8 cellular contexts compared by ENCODE assay signal in genomic region chr3:161560006-161560637, GRCh38.
DNase-seq lines count a peak whose midpoint lies in the region; ATAC-seq and TF ChIP-seq lines count a peak whose summit lies in the region.

No MANE protein-coding gene starts in this region.

- H3K4me1 ChIP-seq in DND-41 (ENCODE audit: insufficient read depth, low read length), result peaks cover 34% of the 10 kb centered on the region
- H3K4me1 ChIP-seq in HAP-1, result peaks cover 3% of the 10 kb centered on the region
- peaks cover 0 to 4% (median 0%) of the 10 kb centered on the region in 4 donors for H3K4me1 ChIP-seq in liver (ENCODE audit: control insufficient read depth in 4 of 4, insufficient read depth in 4 of 4, low read length in 3 of 4)

- 26% methylated on average over 14 of the region's 14 CpGs for WGBS in liver

- TF ChIP-seq RAD21 in liver (IDR thresholded peaks at IDR 0.05), result peak; percentile 85 to 86

- DNase-seq in DND-41, result peak; percentile 53
- peak; percentile 60 to 74 for DNase-seq in HAP-1 (ENCODE audit: low spot score in 2 of 2)
- peak; percentile 63 for DNase-seq in NCI-H69 (lab: John Stamatoyannopoulos, UW)
- peak in 48 of 61 donors; percentile 3 to 76 (median 24) for DNase-seq in caudate nucleus (lab: John Stamatoyannopoulos, UW)
- DNase-seq in stimulated activated CD4-positive, alpha-beta T cell treated with anti-CD3 and anti-CD28 coated beads, Interleukin-1b, Interleukin-23, amount 100 ng/mL, for 48 hours, result no peak

- no peak overlapping the region for H2AFZ ChIP-seq in DND-41 (ENCODE audit: low read depth, low read length)

- in situ Hi-C loops in HAP-1 (cut with MboI; ENCODE audit: low sequenced_read_pairs), result loop anchor here (25.0 kb wide), 1 partner anchor 302 kb away; no protein-coding TSS in a partner anchor

- H3K27ac ChIP-seq in DND-41 (ENCODE audit: low read length) (no peak overlapping the region), caudate nucleus (ENCODE audit: low read depth, low read length) (no peak overlapping the region), liver (ENCODE audit: low read depth in 1 of 2, low read length in 2 of 2) (no peak overlapping the region)

- no peaks in the 10 kb centered on the region for H3K79me2 ChIP-seq in DND-41 (ENCODE audit: insufficient read depth, low read length)

- H3K27me3 ChIP-seq in DND-41 (ENCODE audit: insufficient read depth, low read length, poor library complexity), result no peaks in the 10 kb centered on the region
- H3K27me3 ChIP-seq in HAP-1 (ENCODE audit: low read depth), result no peaks in the 10 kb centered on the region
- H3K27me3 ChIP-seq in liver (ENCODE audit: control insufficient read depth in 4 of 4, insufficient read depth in 4 of 4, low read length in 3 of 4), result peaks cover 0 to 16% (median 4%) of the 10 kb centered on the region in 4 donors

- no peaks in the 10 kb centered on the region for H4K20me1 ChIP-seq in DND-41 (ENCODE audit: insufficient read depth, low read length)

- no peak overlapping the region for H3K4me2 ChIP-seq in DND-41 (ENCODE audit: insufficient read depth, low read length)

- ATAC-seq in DND-41 (ENCODE audit: insufficient read depth, low read depth) (no peak), HG02852 (IDR thresholded peaks at IDR 0.05; ENCODE audit: unreplicated experiment) (no peak), GM21447 (IDR thresholded peaks at IDR 0.05; ENCODE audit: unreplicated experiment) (no peak)

- H3K9ac ChIP-seq in DND-41 (ENCODE audit: low read depth, low read length) (no peak overlapping the region), liver (ENCODE audit: low read depth in 1 of 2, low read length in 2 of 2) (no peak overlapping the region)

- H3K9me3 ChIP-seq in DND-41 (ENCODE audit: insufficient read depth, low read length, severe bottlenecking), result no peaks in the 10 kb centered on the region
- no peaks in the 10 kb centered on the region for H3K9me3 ChIP-seq in HAP-1
- H3K9me3 ChIP-seq in liver (ENCODE audit: control insufficient read depth in 4 of 4, low read length in 3 of 4), result no peaks in the 10 kb centered on the region

- peak; percentile 78 for TF ChIP-seq CTCF in DND-41 (IDR thresholded peaks at IDR 0.05; ENCODE audit: borderline replicate concordance, extremely low read depth, low read length, poor library complexity, severe bottlenecking)
- TF ChIP-seq CTCF in liver (IDR thresholded peaks at IDR 0.05; ENCODE audit: low read depth, low read length, missing input control), result peak; percentile 50

- H3K4me3 ChIP-seq in DND-41 (ENCODE audit: low read depth in 1 of 2, low read length in 2 of 2) (no peak overlapping the region), HAP-1 (no peak overlapping the region), liver (ENCODE audit: low read depth in 1 of 3, low read length in 3 of 3) (no peak overlapping the region)

- H3K36me3 ChIP-seq in DND-41 (ENCODE audit: insufficient read depth, low read length) (no peaks in the 10 kb centered on the region), HAP-1 (replicated peaks) (no peaks in the 10 kb centered on the region), liver (ENCODE audit: control insufficient read depth in 4 of 4, insufficient read depth in 3 of 4, low read depth in 1 of 4, low read length in 3 of 4) (no peaks in the 10 kb centered on the region)

TF ChIP-seq in liver, 16 proteins besides CTCF, POLR2A, EP300 and RAD21:
- no peak for TF ChIP-seq HNF4A (conservative IDR thresholded peaks at IDR 0.05)
- TF ChIP-seq SP1 (IDR thresholded peaks at IDR 0.05), result no peak
- TF ChIP-seq EGR1 (IDR thresholded peaks at IDR 0.05; ENCODE audit: low read depth in 2 of 2), result no peak
- TF ChIP-seq JUND (IDR thresholded peaks at IDR 0.05), result no peak
- TF ChIP-seq ZBTB33 (IDR thresholded peaks at IDR 0.05), result no peak
- no peak for TF ChIP-seq GABPA (IDR thresholded peaks at IDR 0.05 in 1 of 2, conservative IDR thresholded peaks at IDR 0.05 in 1 of 2)
- no peak for TF ChIP-seq MAX (IDR thresholded peaks at IDR 0.05)
- no peak for TF ChIP-seq TAF1 (conservative IDR thresholded peaks at IDR 0.05)
- no peak for TF ChIP-seq RXRA (IDR thresholded peaks at IDR 0.05)
- no peak for TF ChIP-seq REST (IDR thresholded peaks at IDR 0.05)
- no peak for TF ChIP-seq HNF4G (IDR thresholded peaks at IDR 0.05)
- no peak for TF ChIP-seq FOXA1 (IDR thresholded peaks at IDR 0.05)
- TF ChIP-seq ATF3 (IDR thresholded peaks at IDR 0.05), result no peak
- no peak for TF ChIP-seq YY1 (IDR thresholded peaks at IDR 0.05)
- TF ChIP-seq NR2F2 (IDR thresholded peaks at IDR 0.05), result no peak
- no peak for TF ChIP-seq FOXA2 (IDR thresholded peaks at IDR 0.05)
TF ChIP-seq in liver: peak in this region for 0.
